In the genomic region with DNA sequence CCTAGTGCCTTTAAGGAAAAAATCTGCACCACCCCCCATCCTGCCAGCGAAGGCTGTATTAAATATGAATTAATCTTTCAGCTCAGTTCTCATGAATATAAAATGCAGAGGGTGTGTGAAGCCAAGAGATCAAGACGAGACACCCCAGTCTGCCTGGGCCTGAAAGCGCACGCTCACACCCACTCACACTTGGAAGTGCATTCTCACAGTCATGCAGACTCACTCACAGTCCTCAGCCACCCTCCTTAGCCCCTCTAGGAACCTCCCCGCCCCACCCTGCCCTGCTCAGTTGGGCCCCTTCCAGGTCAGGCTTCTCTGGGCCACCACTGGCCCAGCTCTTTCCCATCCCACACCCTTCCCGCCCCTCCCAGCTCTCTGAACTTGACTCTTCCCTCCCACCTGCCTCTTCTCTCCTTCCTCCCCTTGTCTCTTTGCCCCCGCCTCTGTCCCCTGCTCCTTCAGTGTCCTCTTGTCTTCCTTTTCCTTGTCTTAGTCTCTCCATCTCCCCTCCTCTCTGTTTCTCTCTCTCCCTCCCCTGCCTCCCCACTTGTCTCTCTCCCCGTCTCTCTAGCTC, we compare ENCODE assay signal across 30 cellular contexts.
DNase-seq lines count a peak whose midpoint lies in the region; ATAC-seq and TF ChIP-seq lines count a peak whose summit lies in the region.
"Had no signal": no experiment of that assay in that cellular context is flagged by ENCODE, and none has a peak within 500 bp of the region (broad histone marks: within the 10 kb centered on the region; RNA-seq: fewer than 3 reads in every experiment).

No MANE protein-coding gene starts in this region.

- intact Hi-C loops in activated T-helper 2 cell treated with anti-CD3 and anti-CD28 coated beads, Interferon-gamma antibody, Interleukin-2, Interleukin-4, amounts not matched to agents 10 μg/mL and 5 μg/mL and 100 μg/mL, durations not matched to agents 14 hours and 24 hours and 36 hours (cut with micrococcal nuclease): no loop called here

- no peaks in the 10 kb centered on the region for H3K27me3 ChIP-seq in GM23338 (ENCODE audit: insufficient read depth)
- H3K27me3 ChIP-seq: BE2C, ovary, upper lobe of left lung had no signal

- H3K79me2 ChIP-seq in GM23338 (replicated peaks; ENCODE audit: insufficient read depth): no peaks in the 10 kb centered on the region

- H3K27ac ChIP-seq in GM23338 (ENCODE audit: low read depth): no peak overlapping the region
- H3K27ac ChIP-seq: esophagus squamous epithelium, gastroesophageal sphincter, ovary, upper lobe of left lung, VCaP had no signal

- no peaks in the 10 kb centered on the region for H3K9me3 Mint-ChIP-seq in GM23338
- no peaks in the 10 kb centered on the region for H3K9me3 Mint-ChIP-seq in WTC11
- no peaks in the 10 kb centered on the region for H3K9me3 Mint-ChIP-seq in neural crest cell
- no peaks in the 10 kb centered on the region for H3K9me3 Mint-ChIP-seq in activated T-helper 2 cell treated with anti-CD3 and anti-CD28 coated beads, Interferon-gamma antibody, Interleukin-2, Interleukin-4, amounts not matched to agents 10 μg/mL and 5 μg/mL and 100 μg/mL, durations not matched to agents 14 hours and 24 hours and 36 hours
- H3K9me3 Mint-ChIP-seq: activated CD4-positive, alpha-beta T cell treated with anti-CD3 and anti-CD28 coated beads, Interleukin-2, amount 10 ng/mL, durations not matched to agents 7 days and 5 days; activated T-cell treated with anti-CD3 and anti-CD28 coated beads, Interleukin-2, amount 50 U/mL, for 4 hours; natural killer cell; T-helper 2 cell treated with Interferon-gamma antibody and Interleukin-4, amounts not matched to agents 5 μg/mL and 100 μg/mL, for 36 hours had no signal

- H3K36me3 Mint-ChIP-seq in GM23338 (ENCODE audit: low read depth): no peaks in the 10 kb centered on the region
- no peaks in the 10 kb centered on the region for H3K36me3 Mint-ChIP-seq in WTC11
- H3K36me3 Mint-ChIP-seq in neural crest cell (ENCODE audit: low read depth): no peaks in the 10 kb centered on the region
- no peaks in the 10 kb centered on the region for H3K36me3 Mint-ChIP-seq in activated T-helper 2 cell treated with anti-CD3 and anti-CD28 coated beads, Interferon-gamma antibody, Interleukin-2, Interleukin-4, amounts not matched to agents 10 μg/mL and 5 μg/mL and 100 μg/mL, durations not matched to agents 14 hours and 24 hours and 36 hours (ENCODE audit: low read depth)
- H3K36me3 Mint-ChIP-seq: natural killer cell had no signal

- peak overlapping the region; percentile 36; the same call in 1 of the 2 replicates for H3K27ac Mint-ChIP-seq in GM23338
- 0 out of 2 replicates have a peak overlapping the region, but pooled peaks have one; percentile 23 for H3K27ac Mint-ChIP-seq in WTC11
- no peak overlapping the region for H3K27ac Mint-ChIP-seq in neural crest cell (ENCODE audit: unreplicated experiment)
- no peak overlapping the region for H3K27ac Mint-ChIP-seq in activated T-helper 2 cell treated with anti-CD3 and anti-CD28 coated beads, Interferon-gamma antibody, Interleukin-2, Interleukin-4, amounts not matched to agents 10 μg/mL and 5 μg/mL and 100 μg/mL, durations not matched to agents 14 hours and 24 hours and 36 hours
- H3K27ac Mint-ChIP-seq: activated CD4-positive, alpha-beta T cell treated with anti-CD3 and anti-CD28 coated beads, Interleukin-2, amount 10 ng/mL, durations not matched to agents 7 days and 5 days; natural killer cell; T-helper 2 cell treated with Interferon-gamma antibody and Interleukin-4, amounts not matched to agents 5 μg/mL and 100 μg/mL, for 36 hours had no signal

- CTCF ChIA-PET in WTC11 (lab: Charles Lee): interaction anchor here (0.6 to 3.0 kb wide), 4 partner anchors 12 to 95 kb away, joined by 3 to 25 read pairs (median 4); no protein-coding TSS in a partner anchor

- H3K4me1 ChIP-seq in GM23338 (ENCODE audit: insufficient read depth): peaks cover 21% of the 10 kb centered on the region
- H3K4me1 ChIP-seq: BE2C, upper lobe of left lung had no signal

- DNase-seq in GM23338 (ENCODE audit: low spot score): no peak
- no peak for DNase-seq in WTC11 (ENCODE audit: low spot score)
- no peak for DNase-seq in neural crest cell (ENCODE audit: low read depth, low spot score)
- DNase-seq in NCI-H748 treated with DMSO at 0.1 percent for 48 hours (lab: John Stamatoyannopoulos, UW): no peak
- no peak for DNase-seq in AG08396 (ENCODE audit: low spot score)
- no peak for DNase-seq in activated T-helper 2 cell treated with anti-CD3 and anti-CD28 coated beads, Interferon-gamma antibody, Interleukin-2, Interleukin-4, amounts not matched to agents 10 μg/mL and 5 μg/mL and 100 μg/mL, durations not matched to agents 14 hours and 24 hours and 36 hours (ENCODE audit: low spot score)
- DNase-seq: activated CD4-positive, alpha-beta T cell treated with anti-CD3 and anti-CD28 coated beads, Interleukin-2, amount 10 ng/mL, durations not matched to agents 7 days and 5 days; activated naive CD4-positive, alpha-beta T cell treated with Interleukin-2 at 50 U/mL for 16 hours; activated T-cell treated with anti-CD3 and anti-CD28 coated beads, Interleukin-2, amount 50 U/mL, for 4 hours; BE2C; DMS153; esophagus squamous epithelium; KBM-7; MM.1S; natural killer cell; NCI-H1417 treated with DMSO at 0.1 percent for 48 hours; NCI-H2081; NCI-H446; OCI-M1; ovary; Right ventricle myocardium superior; stimulated activated CD4-positive, alpha-beta T cell treated with anti-CD3 and anti-CD28 coated beads, Interleukin-1b, Interleukin-23, amount 100 ng/mL, for 48 hours; upper lobe of left lung had no signal

- no peaks in the 10 kb centered on the region for H3F3A ChIP-seq in GM23338 (replicated peaks; ENCODE audit: low read depth)

- no peaks in the 10 kb centered on the region for H3K9me2 ChIP-seq in GM23338 (ENCODE audit: insufficient read depth)

- no peaks in the 10 kb centered on the region for H4K20me1 ChIP-seq in GM23338 (replicated peaks; ENCODE audit: insufficient read depth)

- H3K36me3 ChIP-seq in GM23338 (ENCODE audit: insufficient read depth): no peaks in the 10 kb centered on the region
- H3K36me3 ChIP-seq: BE2C, esophagus squamous epithelium, gastroesophageal sphincter, ovary, upper lobe of left lung had no signal

- no peak overlapping the region for H2AFZ ChIP-seq in GM23338

- POLR2A ChIA-PET in WTC11 (lab: Charles Lee): no interaction called here

- H3K4me3 ChIP-seq in GM23338: no peak overlapping the region
- H3K4me3 ChIP-seq: esophagus squamous epithelium, gastroesophageal sphincter, ovary, smooth muscle cell, upper lobe of left lung had no signal

- H3K27me3 Mint-ChIP-seq in GM23338 (ENCODE audit: insufficient read depth, low read depth, poor library complexity): peaks cover 18% of the 10 kb centered on the region
- H3K27me3 Mint-ChIP-seq in WTC11 (ENCODE audit: low read depth): no peaks in the 10 kb centered on the region
- H3K27me3 Mint-ChIP-seq in neural crest cell (ENCODE audit: low read depth): no peaks in the 10 kb centered on the region
- H3K27me3 Mint-ChIP-seq in activated T-helper 2 cell treated with anti-CD3 and anti-CD28 coated beads, Interferon-gamma antibody, Interleukin-2, Interleukin-4, amounts not matched to agents 10 μg/mL and 5 μg/mL and 100 μg/mL, durations not matched to agents 14 hours and 24 hours and 36 hours (ENCODE audit: low read depth): no peaks in the 10 kb centered on the region
- H3K27me3 Mint-ChIP-seq: activated CD4-positive, alpha-beta T cell treated with anti-CD3 and anti-CD28 coated beads, Interleukin-2, amount 10 ng/mL, durations not matched to agents 7 days and 5 days had no signal

- H3K4me3 Mint-ChIP-seq in GM23338 (no peak overlapping the region), WTC11 (no peak overlapping the region), neural crest cell (peak overlapping the region; percentile 67)
- no peak overlapping the region for H3K4me3 Mint-ChIP-seq in activated T-helper 2 cell treated with anti-CD3 and anti-CD28 coated beads, Interferon-gamma antibody, Interleukin-2, Interleukin-4, amounts not matched to agents 10 μg/mL and 5 μg/mL and 100 μg/mL, durations not matched to agents 14 hours and 24 hours and 36 hours (ENCODE audit: low read depth)
- H3K4me3 Mint-ChIP-seq: activated CD4-positive, alpha-beta T cell treated with anti-CD3 and anti-CD28 coated beads, Interleukin-2, amount 10 ng/mL, durations not matched to agents 7 days and 5 days; activated T-cell treated with anti-CD3 and anti-CD28 coated beads, Interleukin-2, amount 50 U/mL, for 4 hours; natural killer cell; T-helper 2 cell treated with Interferon-gamma antibody and Interleukin-4, amounts not matched to agents 5 μg/mL and 100 μg/mL, for 36 hours had no signal

- ATAC-seq in GM23338 (no peak; the same call in 2 of the 3 replicates), WTC11 (0 out of 2 replicates have a peak, but pooled peaks have one; percentile 5), esophagus mucosa (peak; percentile 63), GM18868 (IDR thresholded peaks at IDR 0.05; ENCODE audit: unreplicated experiment) (no peak)
- ATAC-seq: activated T-cell treated with anti-CD3 and anti-CD28 coated beads, Interleukin-2, amount 50 U/mL, for 4 hours; gastroesophageal sphincter; HCT116; natural killer cell had no signal

- no peak overlapping the region for H3K4me2 ChIP-seq in GM23338
- H3K4me2 ChIP-seq: smooth muscle cell had no signal

- H3K4me1 Mint-ChIP-seq in GM23338 (peaks cover 36% of the 10 kb centered on the region), WTC11 (peaks cover 33% of the 10 kb centered on the region), neural crest cell (peaks cover 91% of the 10 kb centered on the region)
- no peaks in the 10 kb centered on the region for H3K4me1 Mint-ChIP-seq in activated T-helper 2 cell treated with anti-CD3 and anti-CD28 coated beads, Interferon-gamma antibody, Interleukin-2, Interleukin-4, amounts not matched to agents 10 μg/mL and 5 μg/mL and 100 μg/mL, durations not matched to agents 14 hours and 24 hours and 36 hours (ENCODE audit: low read depth)
- H3K4me1 Mint-ChIP-seq: activated CD4-positive, alpha-beta T cell treated with anti-CD3 and anti-CD28 coated beads, Interleukin-2, amount 10 ng/mL, durations not matched to agents 7 days and 5 days; natural killer cell had no signal

- TF ChIP-seq CTCF in GM23338 (conservative IDR thresholded peaks at IDR 0.05; ENCODE audit: low read depth in 2 of 2) (no peak), WTC11 (IDR thresholded peaks at IDR 0.05) (no peak), neural crest cell (conservative IDR thresholded peaks at IDR 0.05) (no peak)

TF ChIP-seq in GM23338, 12 proteins besides CTCF, POLR2A, EP300 and RAD21 (continues in another document):
- TF ChIP-seq CREB1 (CRISPR knock-in tag; IDR thresholded peaks at IDR 0.05; ENCODE audit: low read depth) (no peak), EZH2phosphoT487 (IDR thresholded peaks at IDR 0.05; ENCODE audit: unreplicated experiment) (no peak), POLR2AphosphoS5 (IDR thresholded peaks at IDR 0.05; ENCODE audit: low read depth) (no peak), EZH2 (IDR thresholded peaks at IDR 0.05; ENCODE audit: low read depth, unreplicated experiment) (no peak)

TF ChIP-seq in WTC11, 78 proteins besides CTCF, POLR2A, EP300 and RAD21 (continues in another document):
- no peak for TF ChIP-seq JUN (CRISPR knock-in tag; IDR thresholded peaks at IDR 0.05)
- TF ChIP-seq, protein P1, sequence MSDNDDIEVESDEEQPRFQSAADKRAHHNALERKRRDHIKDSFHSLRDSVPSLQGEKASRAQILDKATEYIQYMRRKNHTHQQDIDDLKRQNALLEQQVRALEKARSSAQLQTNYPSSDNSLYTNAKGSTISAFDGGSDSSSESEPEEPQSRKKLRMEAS (CRISPR knock-in tag; IDR thresholded peaks at IDR 0.05): no peak

Comparison
In these comparisons a context has a peak if more than half of its experiments do, and no peak if none do; other contexts are left out.
1. ATAC-seq: peak in WTC11 (single experiment) and esophagus mucosa (single experiment); none in GM23338 (single experiment) and GM18868 (single experiment).
2. H3K27ac Mint-ChIP-seq: peak in GM23338 (single experiment) and WTC11 (single experiment); none in neural crest cell (single experiment) and activated T-helper 2 cell treated with anti-CD3 and anti-CD28 coated beads, Interferon-gamma antibody, Interleukin-2, Interleukin-4, amounts not matched to agents 10 μg/mL and 5 μg/mL and 100 μg/mL, durations not matched to agents 14 hours and 24 hours and 36 hours (single experiment).